ENCODE assay signal across 10 cellular contexts in the genomic region with DNA sequence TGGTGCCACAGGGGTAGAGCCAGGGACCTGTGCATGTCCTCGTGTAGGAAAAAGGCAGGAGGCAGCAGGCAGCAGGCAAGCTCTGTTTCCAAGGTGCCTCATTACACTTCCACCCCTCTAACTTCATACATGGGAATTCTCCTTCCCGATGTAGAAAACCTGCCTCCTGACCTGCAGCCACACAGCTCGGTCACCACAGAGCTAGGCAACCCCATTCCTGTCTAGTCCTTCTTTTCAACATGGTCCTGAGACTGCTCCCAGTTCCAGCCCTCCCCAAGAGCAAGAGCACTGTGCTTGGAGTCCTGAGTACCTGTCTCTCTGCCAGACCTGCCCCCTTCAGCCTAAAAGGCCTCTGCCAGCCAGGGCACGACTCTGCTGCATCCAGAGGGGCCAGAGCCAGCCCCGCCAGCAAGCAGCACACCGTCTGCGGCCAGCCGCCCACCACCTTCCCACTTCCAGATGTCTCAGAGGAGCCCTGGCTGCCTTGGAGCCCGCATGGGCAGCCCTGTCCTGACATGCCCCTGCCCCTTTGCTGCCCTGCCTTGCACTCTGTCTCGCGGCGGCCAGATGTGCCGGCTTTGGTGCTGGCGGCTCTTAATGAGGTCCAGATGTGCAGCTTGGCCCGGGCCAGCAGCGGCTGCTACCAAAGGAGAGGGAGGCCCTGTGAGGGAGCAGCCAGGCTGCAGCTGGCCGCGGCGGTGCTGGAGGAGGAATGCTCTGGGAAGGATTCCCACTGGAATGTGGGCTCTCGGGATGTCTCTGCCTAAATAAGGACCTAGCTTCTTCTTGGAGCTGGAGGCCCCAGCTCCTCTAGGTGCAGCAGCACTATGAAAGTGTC.
DNase-seq lines count a peak whose midpoint lies in the region; ATAC-seq, FAIRE-seq and TF ChIP-seq lines count a peak whose summit lies in the region.
"Had no signal": no experiment of that assay in that cellular context is flagged by ENCODE, and none has a peak within 500 bp of the region (broad histone marks: within the 10 kb centered on the region; RNA-seq: fewer than 3 reads in every experiment).

No MANE protein-coding gene starts in this region.

- TF ChIP-seq CTCF in fibroblast of mammary gland (conservative IDR thresholded peaks at IDR 0.05; ENCODE audit: control insufficient read depth, insufficient read depth, low read depth, low read length): no peak

- H3K4me3 ChIP-seq in fibroblast of mammary gland (ENCODE audit: control insufficient read depth, low read depth, low read length): no peak overlapping the region

- no peak for FAIRE-seq in urothelium cell line (lab: Jason Lieb, UNC)

- DNase-seq in NCI-H2171 treated with DMSO at 0.1 percent for 48 hours (lab: John Stamatoyannopoulos, UW) (peak; percentile 62), NCI-H2171 (lab: John Stamatoyannopoulos, UW) (no peak), fibroblast of mammary gland (ENCODE audit: low read depth) (peak; percentile 97), mucosa of gallbladder (ENCODE audit: low spot score) (peak; percentile 79), urothelium cell line (ENCODE audit: low spot score) (peak; percentile 78), DMS79 (lab: John Stamatoyannopoulos, UW) (no peak), NCI-H748 treated with DMSO at 0.1 percent for 48 hours (lab: John Stamatoyannopoulos, UW) (no peak)
- DNase-seq: dermis blood vessel endothelial cell had no signal

- no peak for ATAC-seq in GM18519 (IDR thresholded peaks at IDR 0.05; ENCODE audit: low FRiP score, unreplicated experiment)
- ATAC-seq: activated CD4-positive, CD25-positive, alpha-beta regulatory T cell treated with anti-CD3 and anti-CD28 coated beads, Interleukin-2, amount 50 U/mL, for 24 hours had no signal

Comparison
In these comparisons a context has a peak if more than half of its experiments do, and no peak if none do; other contexts are left out.
1. DNase-seq: peak in NCI-H2171 treated with DMSO at 0.1 percent for 48 hours (single experiment), fibroblast of mammary gland (single experiment), mucosa of gallbladder (single experiment) and urothelium cell line (single experiment); none in NCI-H2171 (single experiment), DMS79 (single experiment) and NCI-H748 treated with DMSO at 0.1 percent for 48 hours (single experiment).